In the genomic region with DNA sequence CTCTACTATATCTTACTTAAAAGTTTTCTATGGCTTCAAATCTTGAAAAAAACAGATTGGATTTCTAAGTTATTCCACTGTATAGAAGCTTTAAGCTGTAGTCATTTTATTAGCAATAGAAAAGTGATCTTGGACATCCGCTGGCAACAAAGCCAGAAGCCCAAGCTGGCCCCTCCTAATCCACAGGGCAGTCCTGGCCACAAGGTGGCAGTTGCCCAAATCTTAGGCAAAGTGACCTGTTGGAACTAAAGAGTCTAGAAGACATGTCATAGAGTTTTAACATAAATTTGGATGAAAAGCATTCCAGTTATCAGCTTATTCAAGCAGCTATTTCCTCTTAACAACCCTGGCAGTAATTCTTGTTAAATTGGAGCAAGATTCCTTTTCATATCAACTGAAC, we compare ENCODE assay signal across 8 cellular contexts.
DNase-seq lines count a peak whose midpoint lies in the region; ATAC-seq and TF ChIP-seq lines count a peak whose summit lies in the region.

No MANE protein-coding gene starts in this region.

- intact Hi-C loops in mucosa of descending colon (cut with DNase I, micrococcal nuclease): loop anchor here in 1 of 2 donors (10.0 kb wide), 1 partner anchor 160 kb away; no protein-coding TSS in a partner anchor

- peaks cover 10% of the 10 kb centered on the region for H3K27me3 ChIP-seq in AG04450 (ENCODE audit: control insufficient read depth, insufficient read depth, low read length)
- H3K27me3 ChIP-seq in SJSA1 (replicated peaks): no peaks in the 10 kb centered on the region; the same call in 1 of the 2 replicates

- peaks cover 3% of the 10 kb centered on the region for H3K9me3 ChIP-seq in AG04450 (ENCODE audit: control insufficient read depth, insufficient read depth, low read length)
- H3K9me3 ChIP-seq in SJSA1 (replicated peaks): no peaks in the 10 kb centered on the region; the same call in 1 of the 2 replicates
- H3K9me3 ChIP-seq in mucosa of descending colon: peaks cover 8% of the 10 kb centered on the region

- H3K36me3 ChIP-seq in SJSA1 (no peaks in the 10 kb centered on the region), mucosa of descending colon (ENCODE audit: low read depth) (no peaks in the 10 kb centered on the region)

- H3K4me1 ChIP-seq in SJSA1 (replicated peaks): no peaks in the 10 kb centered on the region; the same call in 1 of the 2 replicates
- no peaks in the 10 kb centered on the region for H3K4me1 ChIP-seq in mucosa of descending colon (ENCODE audit: low read depth)

- ATAC-seq in mucosa of descending colon (peak; percentile 60), HG03108 (IDR thresholded peaks at IDR 0.05; ENCODE audit: unreplicated experiment) (no peak), HG02870 (IDR thresholded peaks at IDR 0.05; ENCODE audit: unreplicated experiment) (no peak), GM21526 (IDR thresholded peaks at IDR 0.05; ENCODE audit: low FRiP score, unreplicated experiment) (no peak)

- DNase-seq in AG04450 (ENCODE audit: low read depth, low spot score) (no peak), GM12864 (ENCODE audit: low read depth) (no peak), SJSA1 (ENCODE audit: low read depth in 1 of 2, low spot score in 2 of 2) (peak; percentile 44 to 55), mucosa of descending colon (peak in 2 of 3 donors; percentile 73 to 75)
- peak; percentile 10 for DNase-seq in effector CD4-positive, alpha-beta T cell

- POLR2A ChIA-PET in AG04450 (lab: Yijun Ruan, JAX): no interaction called here

- no peak overlapping the region for H3K4me3 ChIP-seq in AG04450 (ENCODE audit: low read depth, low read length)
- H3K4me3 ChIP-seq in GM12864 (ENCODE audit: low read depth, low read length): no peak overlapping the region
- no peak overlapping the region for H3K4me3 ChIP-seq in SJSA1
- H3K4me3 ChIP-seq in mucosa of descending colon: no peak overlapping the region

- H3K27ac ChIP-seq in AG04450 (ENCODE audit: low read depth, low read length) (no peak overlapping the region), SJSA1 (no peak overlapping the region)

- TF ChIP-seq CTCF in AG04450 (IDR thresholded peaks at IDR 0.05; ENCODE audit: low read depth, low read length): peak; percentile 60
- peak; percentile 36 for TF ChIP-seq CTCF in GM12864 (IDR thresholded peaks at IDR 0.05; ENCODE audit: low read depth, low read length, missing control alignments)
- TF ChIP-seq CTCF in mucosa of descending colon (IDR thresholded peaks at IDR 0.05): peak; percentile 30

- CTCF ChIA-PET in AG04450 (lab: Charles Lee): interaction anchor here (0.7 to 2.0 kb wide), 7 partner anchors 9 to 457 kb away, joined by 3 to 14 read pairs (median 5); no protein-coding TSS in a partner anchor

Comparison
In these comparisons a context has a peak if more than half of its experiments do, and no peak if none do; other contexts are left out.
1. DNase-seq: peak in SJSA1 (2 of 2), effector CD4-positive, alpha-beta T cell (single experiment) and mucosa of descending colon (2 of 3); none in AG04450 (single experiment) and GM12864 (single experiment).
2. Peak in every context shown above with its lines, with median percentiles within 50 percentile points of each other: CTCF ChIP-seq.